Comparison of ENCODE assay signal across 9 cellular contexts in genomic region chr9:136995772-136996308, GRCh38. TPM values are rescaled to one million over a fixed set of nuclear protein-coding genes. Genes with fewer than 3 reads are reported as not detected.
DNase-seq lines count a peak whose midpoint lies in the region; ATAC-seq and TF ChIP-seq lines count a peak whose summit lies in the region.
"Had no signal": no experiment of that assay in that cellular context is flagged by ENCODE, and none has a peak within 500 bp of the region (broad histone marks: within the 10 kb centered on the region; RNA-seq: fewer than 3 reads in every experiment).

No MANE protein-coding gene starts in this region.

- peak; percentile 36 for DNase-seq in AG10803 (ENCODE audit: low read depth)
- DNase-seq in GM03348 (ENCODE audit: low spot score), result peak; percentile 74
- no peak for DNase-seq in activated naive CD8-positive, alpha-beta T cell treated with anti-CD3 and anti-CD28 coated beads, Interleukin-2, amount 10 ng/mL, durations not matched to agents 7 days and 5 days
- DNase-seq in mucosa of descending colon, result peak in 2 of 3 donors; percentile 23 to 54
- DNase-seq in DMS153 (lab: John Stamatoyannopoulos, UW), result no peak
- no peak for DNase-seq in RKO (ENCODE audit: low spot score)
- DNase-seq in NCI-H1436 (lab: John Stamatoyannopoulos, UW), result no peak
- DNase-seq: NCI-H510A treated with DMSO at 0.1 percent for 48 hours had no signal

- H3K27me3 Mint-ChIP-seq in activated naive CD8-positive, alpha-beta T cell treated with anti-CD3 and anti-CD28 coated beads, Interleukin-2, amount 10 ng/mL, durations not matched to agents 7 days and 5 days, result peaks cover 4% of the 10 kb centered on the region

- ATAC-seq in activated naive CD8-positive, alpha-beta T cell treated with anti-CD3 and anti-CD28 coated beads, Interleukin-2, amount 10 ng/mL, durations not matched to agents 7 days and 5 days (ENCODE audit: low read depth), result no peak
- ATAC-seq in mucosa of descending colon (no peak), GM21717 (IDR thresholded peaks at IDR 0.05; ENCODE audit: unreplicated experiment) (no peak)

- H3K9me3 Mint-ChIP-seq in activated naive CD8-positive, alpha-beta T cell treated with anti-CD3 and anti-CD28 coated beads, Interleukin-2, amount 10 ng/mL, durations not matched to agents 7 days and 5 days, result no peaks in the 10 kb centered on the region

- H3K4me3 ChIP-seq in AG10803 (ENCODE audit: low read length) (peak overlapping the region; percentile 24; the same call in 1 of the 2 replicates), mucosa of descending colon (no peak overlapping the region)

- H3K4me3 Mint-ChIP-seq in activated naive CD8-positive, alpha-beta T cell treated with anti-CD3 and anti-CD28 coated beads, Interleukin-2, amount 10 ng/mL, durations not matched to agents 7 days and 5 days, result peak overlapping the region; percentile 64

- peaks cover 44% of the 10 kb centered on the region for H3K4me1 ChIP-seq in mucosa of descending colon (ENCODE audit: low read depth)

- H3K4me1 Mint-ChIP-seq in activated naive CD8-positive, alpha-beta T cell treated with anti-CD3 and anti-CD28 coated beads, Interleukin-2, amount 10 ng/mL, durations not matched to agents 7 days and 5 days, result peaks cover 39% of the 10 kb centered on the region

- peak overlapping the region; percentile 80 for H3K27ac Mint-ChIP-seq in activated naive CD8-positive, alpha-beta T cell treated with anti-CD3 and anti-CD28 coated beads, Interleukin-2, amount 10 ng/mL, durations not matched to agents 7 days and 5 days

- H3K9me3 ChIP-seq in mucosa of descending colon, result no peaks in the 10 kb centered on the region

- no peaks in the 10 kb centered on the region for H3K36me3 ChIP-seq in mucosa of descending colon (ENCODE audit: low read depth)

- H3K36me3 Mint-ChIP-seq in activated naive CD8-positive, alpha-beta T cell treated with anti-CD3 and anti-CD28 coated beads, Interleukin-2, amount 10 ng/mL, durations not matched to agents 7 days and 5 days, result peaks cover 2% of the 10 kb centered on the region

- POLR2A ChIA-PET in activated naive CD8-positive, alpha-beta T cell treated with anti-CD3 and anti-CD28 coated beads, Interleukin-2, amount 10 ng/mL, durations not matched to agents 7 days and 5 days (lab: Charles Lee), result interaction anchor here (0.5 to 1.7 kb wide), 11 partner anchors 17 to 474 kb away, joined by 3 to 10 read pairs (median 3); partner anchors contain the start of genes C8G and MAN1B1

- intact Hi-C loops in mucosa of descending colon (cut with DNase I, micrococcal nuclease), result no loop called here

- no peak for TF ChIP-seq CTCF in AG10803 (conservative IDR thresholded peaks at IDR 0.05; ENCODE audit: low read length)
- no peak for TF ChIP-seq CTCF in mucosa of descending colon (IDR thresholded peaks at IDR 0.05)

RNA-seq across cellular contexts. Expression of gene CLIC3, which starts 0.5 kb away (rescaled TPM):
- 10 to 100 TPM; 13.3 to 14.7 TPM for total RNA-seq in activated naive CD8-positive, alpha-beta T cell treated with anti-CD3 and anti-CD28 coated beads, Interleukin-2, amount 10 ng/mL, durations not matched to agents 7 days and 5 days
- total RNA-seq in mucosa of descending colon, result 1 to 10 TPM in 1 of 3 donors, under 1 TPM in 2; 0.82 to 1.9 (median 0.99) TPM

RNA-seq across cellular contexts. Expression of gene PAXX, which starts 3.6 kb away (rescaled TPM):
- total RNA-seq in activated naive CD8-positive, alpha-beta T cell treated with anti-CD3 and anti-CD28 coated beads, Interleukin-2, amount 10 ng/mL, durations not matched to agents 7 days and 5 days, result 10 to 100 TPM; 93.4 to 97.2 TPM
- total RNA-seq in mucosa of descending colon, result 10 to 100 TPM; 32.0 to 39.9 (median 34.1) TPM

RNA-seq across cellular contexts. Expression of gene LCNL1, which starts 13.0 kb away (rescaled TPM):
- total RNA-seq in activated naive CD8-positive, alpha-beta T cell treated with anti-CD3 and anti-CD28 coated beads, Interleukin-2, amount 10 ng/mL, durations not matched to agents 7 days and 5 days, result under 1 TPM; 0.33 to 0.48 TPM
- under 1 TPM in 2 of 3 donors, not detected in 1; 0.17 to 0.76 TPM for total RNA-seq in mucosa of descending colon

RNA-seq across cellular contexts. Expression of gene PTGDS, which starts 18.5 kb away (rescaled TPM):
- 1 to 10 TPM; 1.3 to 3.3 TPM for total RNA-seq in activated naive CD8-positive, alpha-beta T cell treated with anti-CD3 and anti-CD28 coated beads, Interleukin-2, amount 10 ng/mL, durations not matched to agents 7 days and 5 days
- total RNA-seq in mucosa of descending colon, result 10 to 100 TPM in 2 of 3 donors, 1 to 10 TPM in 1; 2.5 to 45.4 (median 16.1) TPM

RNA-seq across cellular contexts. Expression of gene ABCA2, which starts 32.2 kb away (rescaled TPM):
- 10 to 100 TPM; 67.1 to 74.5 TPM for total RNA-seq in activated naive CD8-positive, alpha-beta T cell treated with anti-CD3 and anti-CD28 coated beads, Interleukin-2, amount 10 ng/mL, durations not matched to agents 7 days and 5 days
- 10 to 100 TPM; 20.1 to 77.2 (median 48.0) TPM for total RNA-seq in mucosa of descending colon

Comparison
In these comparisons a context has a peak if more than half of its experiments do, and no peak if none do; other contexts are left out.
1. DNase-seq: peak in AG10803 (single experiment), GM03348 (single experiment) and mucosa of descending colon (2 of 3); none in activated naive CD8-positive, alpha-beta T cell treated with anti-CD3 and anti-CD28 coated beads, Interleukin-2, amount 10 ng/mL, durations not matched to agents 7 days and 5 days (single experiment), DMS153 (single experiment), RKO (single experiment) and NCI-H1436 (single experiment).
2. RNA of gene CLIC3, which starts 0.5 kb away (total RNA-seq): 13.3 to 14.7 TPM in activated naive CD8-positive, alpha-beta T cell treated with anti-CD3 and anti-CD28 coated beads, Interleukin-2, amount 10 ng/mL, durations not matched to agents 7 days and 5 days; 0.82 to 1.9 TPM in mucosa of descending colon; every median in the first group is over 4 times any median in the second.